In genomic region chr9:78218890-78219289, GRCh38 we compare ENCODE assay signal across 18 cellular contexts. TPM values are rescaled to one million over a fixed set of nuclear protein-coding genes. Genes with fewer than 3 reads are reported as not detected.
DNase-seq lines count a peak whose midpoint lies in the region; ATAC-seq, FAIRE-seq and TF ChIP-seq lines count a peak whose summit lies in the region.
"Had no signal": no experiment of that assay in that cellular context is flagged by ENCODE, and none has a peak within 500 bp of the region (broad histone marks: within the 10 kb centered on the region; RNA-seq: fewer than 3 reads in every experiment).

No MANE protein-coding gene starts in this region.

- H2AK5ac ChIP-seq in H1 (ENCODE audit: low read depth, low read length) = no peak overlapping the region

- DNase-seq in DMS79 (lab: John Stamatoyannopoulos, UW) = peak; percentile 54
- no peak for DNase-seq in GM23338 (ENCODE audit: low spot score)
- no peak for DNase-seq in H1 (ENCODE audit: low read depth in 1 of 2, low spot score in 2 of 2)
- DNase-seq in thyroid gland = peak; percentile 18 to 43
- DNase-seq in central memory CD4-positive, alpha-beta T cell = no peak
- DNase-seq in activated CD8-positive, alpha-beta T cell treated with anti-CD3 and anti-CD28 coated beads for 36 hours = no peak
- DNase-seq: Calu3; CD8-positive, alpha-beta T cell; GM23248; H7; HFFc6; IMR-90 had no signal

- H3K4me3 ChIP-seq in GM23338 = no peak overlapping the region
- no peak overlapping the region for H3K4me3 ChIP-seq in H1 (ENCODE audit: extremely low read depth in 1 of 4, insufficient read depth in 2 of 4, low read depth in 3 of 4, low read length in 4 of 4)
- no peak overlapping the region for H3K4me3 ChIP-seq in thyroid gland (replicated peaks in 1 of 3)
- H3K4me3 ChIP-seq: BLaER1 treated with 17β-estradiol and CSF1 and Interleukin-3, amounts not matched to agents 10 nM and 100 nM; GM23248 had no signal

- 90% methylated on average over 13 of the region's 13 CpGs; no CpG with 5 or more reads in 1 of the 2 experiments for WGBS in H1 (ENCODE audit: extremely low coverage in 1 of 2, insufficient coverage in 1 of 2, insufficient read length in 1 of 2, insufficient replicate concordance in 2 of 2, low coverage in 1 of 2, low lambda C conversion rate in 2 of 2, missing lambda C conversion rate in 1 of 2), 2 experiments
- WGBS in thyroid gland, 2 donors = 49 to 50% methylated on average over 12 to 13 of the region's 13 CpGs

- no peak for TF ChIP-seq RAD21 in H1 (IDR thresholded peaks at IDR 0.05 in 1 of 2, conservative IDR thresholded peaks at IDR 0.05 in 1 of 2; ENCODE audit: low read depth in 2 of 2, low read length in 2 of 2)

- H2BK120ac ChIP-seq in H1 (replicated peaks; ENCODE audit: low read depth, low read length) = no peak overlapping the region

- TF ChIP-seq EP300 in H1 (IDR thresholded peaks at IDR 0.05; ENCODE audit: borderline replicate concordance in 1 of 2, low read depth in 2 of 2, low read length in 2 of 2) = no peak

- H3K23ac ChIP-seq in H1 (ENCODE audit: insufficient read length) = no peak overlapping the region

- no peak overlapping the region for H2BK20ac ChIP-seq in H1 (ENCODE audit: low read length)

- H3K9ac ChIP-seq in H1 (replicated peaks in 1 of 4; ENCODE audit: extremely low read depth in 1 of 4, low read depth in 3 of 4, low read length in 3 of 4) = no peak overlapping the region
- H3K9ac ChIP-seq: BLaER1 treated with 17β-estradiol and CSF1 and Interleukin-3, amounts not matched to agents 10 nM and 100 nM; GM23248 had no signal

- H3K4me1 Mint-ChIP-seq in GM23338 = peaks cover 4% of the 10 kb centered on the region; the same call in 2 of the 3 replicates
- peaks cover under 1% of the 10 kb centered on the region for H3K4me1 Mint-ChIP-seq in activated CD8-positive, alpha-beta T cell treated with anti-CD3 and anti-CD28 coated beads for 36 hours (ENCODE audit: low read depth)
- H3K4me1 Mint-ChIP-seq: B cell had no signal

- no peak overlapping the region for H3K27ac ChIP-seq in GM23338 (ENCODE audit: low read depth)
- H3K27ac ChIP-seq in H1 (ENCODE audit: low read depth, low read length) = no peak overlapping the region
- H3K27ac ChIP-seq in thyroid gland = no peak overlapping the region
- H3K27ac ChIP-seq: BLaER1 treated with 17β-estradiol and CSF1 and Interleukin-3, amounts not matched to agents 10 nM and 100 nM; GM23248 had no signal

- H3F3A ChIP-seq in GM23338 (replicated peaks; ENCODE audit: low read depth) = no peaks in the 10 kb centered on the region

- H3K9me3 ChIP-seq in H1 (ENCODE audit: insufficient read depth in 2 of 2, low read depth in 1 of 2, low read length in 1 of 2) (no peaks in the 10 kb centered on the region), thyroid gland (no peaks in the 10 kb centered on the region)

- H3K27me3 ChIP-seq in GM23338 (ENCODE audit: insufficient read depth) (no peaks in the 10 kb centered on the region), H1 (replicated peaks in 1 of 4; ENCODE audit: control insufficient read depth in 3 of 4, extremely low read depth in 1 of 4, insufficient read depth in 3 of 4, low read length in 3 of 4) (no peaks in the 10 kb centered on the region), thyroid gland (no peaks in the 10 kb centered on the region)
- H3K27me3 ChIP-seq: BLaER1 treated with 17β-estradiol and CSF1 and Interleukin-3, amounts not matched to agents 10 nM and 100 nM had no signal

- POLR2A ChIA-PET in H1 (lab: Charles Lee; ENCODE audit: partially characterized antibody) = interaction anchor here (1.0 kb wide), 1 partner anchor 78 kb away, joined by 6 read pairs; the partner anchor contains the start of gene PSAT1
- POLR2A ChIA-PET in activated CD8-positive, alpha-beta T cell treated with anti-CD3 and anti-CD28 coated beads for 36 hours (lab: Charles Lee) = no interaction called here

- no peak overlapping the region for H3K4ac ChIP-seq in H1 (replicated peaks; ENCODE audit: insufficient read length, low read depth, low read length)

- H3K9me2 ChIP-seq in GM23338 (ENCODE audit: insufficient read depth) = no peaks in the 10 kb centered on the region

- no peak overlapping the region for H2BK5ac ChIP-seq in H1 (ENCODE audit: low read depth, low read length)

- ATAC-seq in GM23338 = no peak
- no peak for ATAC-seq in activated CD8-positive, alpha-beta T cell treated with anti-CD3 and anti-CD28 coated beads for 36 hours
- ATAC-seq: CD8-positive, alpha-beta T cell; HCT116 had no signal

- no peak overlapping the region for H3K4me3 Mint-ChIP-seq in GM23338
- no peak overlapping the region for H3K4me3 Mint-ChIP-seq in activated CD8-positive, alpha-beta T cell treated with anti-CD3 and anti-CD28 coated beads for 36 hours
- H3K4me3 Mint-ChIP-seq: B cell; CD8-positive, alpha-beta T cell; HFFc6 had no signal

- H3K36me3 Mint-ChIP-seq in GM23338 (ENCODE audit: low read depth) = peaks cover 6% of the 10 kb centered on the region; the same call in 1 of the 3 replicates
- no peaks in the 10 kb centered on the region for H3K36me3 Mint-ChIP-seq in activated CD8-positive, alpha-beta T cell treated with anti-CD3 and anti-CD28 coated beads for 36 hours (ENCODE audit: low read depth)
- H3K36me3 Mint-ChIP-seq: CD8-positive, alpha-beta T cell had no signal

- intact Hi-C loops in thyroid gland (cut with DNase I) = no loop called here
- intact Hi-C loops in activated CD8-positive, alpha-beta T cell treated with anti-CD3 and anti-CD28 coated beads for 36 hours (cut with micrococcal nuclease) = no loop called here

- no peak overlapping the region for H3K14ac ChIP-seq in H1 (ENCODE audit: insufficient read length)

- no peak overlapping the region for H3K18ac ChIP-seq in H1 (ENCODE audit: extremely low read depth, low read length)

- CTCF ChIA-PET in H1 (lab: Charles Lee; ENCODE audit: partially characterized antibody) = interaction anchor here (0.7 to 1.1 kb wide), 2 partner anchors 150 to 555 kb away, joined by 3 read pairs; no protein-coding TSS in a partner anchor
- CTCF ChIA-PET in activated CD8-positive, alpha-beta T cell treated with anti-CD3 and anti-CD28 coated beads for 36 hours (lab: Charles Lee) = no interaction called here

- H4K8ac ChIP-seq in H1 (ENCODE audit: extremely low read depth, insufficient read depth, low read length) = no peak overlapping the region

- no peak overlapping the region for H3K4me2 ChIP-seq in GM23338
- H3K4me2 ChIP-seq in H1 (ENCODE audit: insufficient read depth in 1 of 2, low read depth in 2 of 2, low read length in 2 of 2) = no peak overlapping the region
- H3K4me2 ChIP-seq: BLaER1 treated with 17β-estradiol and CSF1 and Interleukin-3, amounts not matched to agents 10 nM and 100 nM had no signal

- H3K79me1 ChIP-seq in H1 (ENCODE audit: low read depth, low read length) = no peaks in the 10 kb centered on the region

- H3K4me1 ChIP-seq in GM23338 (ENCODE audit: insufficient read depth) = 0 out of 2 replicates have a peak, but pooled peaks cover 8% of the 10 kb centered on the region
- H3K4me1 ChIP-seq in H1 (replicated peaks in 1 of 4; ENCODE audit: control insufficient read depth in 3 of 4, insufficient read depth in 4 of 4, low read length in 3 of 4) = no peaks in the 10 kb centered on the region
- peaks cover 0 to 2% of the 10 kb centered on the region in 2 donors for H3K4me1 ChIP-seq in thyroid gland

- peak overlapping the region; percentile 83; the same call in 1 of the 2 replicates for H2AFZ ChIP-seq in GM23338
- H2AFZ ChIP-seq in H1 (ENCODE audit: low read length) = peak overlapping the region; percentile 38; the same call in 1 of the 2 replicates
- H2AFZ ChIP-seq: GM23248 had no signal

- no peak overlapping the region for H3K56ac ChIP-seq in H1 (replicated peaks; ENCODE audit: insufficient read length, low read depth, low read length)

- H4K91ac ChIP-seq in H1 (replicated peaks; ENCODE audit: insufficient read length, low read length) = no peak overlapping the region

- H3K23me2 ChIP-seq in H1 (ENCODE audit: low read depth, low read length) = no peaks in the 10 kb centered on the region

- H2BK12ac ChIP-seq in H1 (ENCODE audit: low read depth, low read length) = no peak overlapping the region

- FAIRE-seq in H1 (lab: Jason Lieb, UNC) = no peak
- FAIRE-seq: G401.6, GM12891, HTR-8/SVneo had no signal

- H4K20me1 ChIP-seq in GM23338 (replicated peaks; ENCODE audit: insufficient read depth) (no peaks in the 10 kb centered on the region), H1 (replicated peaks in 1 of 2; ENCODE audit: control insufficient read depth in 1 of 2, insufficient read depth in 2 of 2, low read length in 2 of 2) (no peaks in the 10 kb centered on the region)
- H4K20me1 ChIP-seq: BLaER1 treated with 17β-estradiol and CSF1 and Interleukin-3, amounts not matched to agents 10 nM and 100 nM had no signal

- no peaks in the 10 kb centered on the region for H3K79me2 ChIP-seq in GM23338 (replicated peaks; ENCODE audit: insufficient read depth)
- H3K79me2 ChIP-seq in H1 (ENCODE audit: control insufficient read depth in 1 of 2, insufficient read depth in 2 of 2, low read length in 2 of 2) = no peaks in the 10 kb centered on the region

- H3K36me3 ChIP-seq in GM23338 (ENCODE audit: insufficient read depth) (no peaks in the 10 kb centered on the region), H1 (ENCODE audit: control insufficient read depth in 2 of 4, insufficient read depth in 4 of 4, low read length in 3 of 4) (no peaks in the 10 kb centered on the region; a peak in 1 of 8 replicates), thyroid gland (no peaks in the 10 kb centered on the region)
- H3K36me3 ChIP-seq: BLaER1 treated with 17β-estradiol and CSF1 and Interleukin-3, amounts not matched to agents 10 nM and 100 nM had no signal

- H4K5ac ChIP-seq in H1 (ENCODE audit: insufficient read length, low read depth, low read length) = no peak overlapping the region

- TF ChIP-seq POLR2A in H1 (IDR thresholded peaks at IDR 0.05; ENCODE audit: control extremely low read depth in 1 of 2, low read depth in 2 of 2, low read length in 2 of 2) = no peak
- TF ChIP-seq POLR2A in thyroid gland (IDR thresholded peaks at IDR 0.05) = no peak

- H3K27ac Mint-ChIP-seq in GM23338 = no peak overlapping the region
- no peak overlapping the region for H3K27ac Mint-ChIP-seq in activated CD8-positive, alpha-beta T cell treated with anti-CD3 and anti-CD28 coated beads for 36 hours
- H3K27ac Mint-ChIP-seq: B cell; CD8-positive, alpha-beta T cell; HFFc6 had no signal

- no peak overlapping the region for H2BK15ac ChIP-seq in H1 (ENCODE audit: low read length)

- H3K9me3 Mint-ChIP-seq in GM23338 = peaks cover 11% of the 10 kb centered on the region
- no peaks in the 10 kb centered on the region for H3K9me3 Mint-ChIP-seq in activated CD8-positive, alpha-beta T cell treated with anti-CD3 and anti-CD28 coated beads for 36 hours
- H3K9me3 Mint-ChIP-seq: CD8-positive, alpha-beta T cell; HFFc6 had no signal

- TF ChIP-seq CTCF in GM23338 (conservative IDR thresholded peaks at IDR 0.05; ENCODE audit: low read depth in 2 of 2) = no peak
- TF ChIP-seq CTCF in H1 (IDR thresholded peaks at IDR 0.05; ENCODE audit: control extremely low read depth in 1 of 3, insufficient read depth in 1 of 3, low read depth in 1 of 3, low read length in 3 of 3) = no peak
- TF ChIP-seq CTCF in thyroid gland (IDR thresholded peaks at IDR 0.05) = no peak
- TF ChIP-seq CTCF in activated CD8-positive, alpha-beta T cell treated with anti-CD3 and anti-CD28 coated beads for 36 hours (IDR thresholded peaks at IDR 0.05) = no peak

- peaks cover 4% of the 10 kb centered on the region for H3K27me3 Mint-ChIP-seq in GM23338 (ENCODE audit: insufficient read depth, low read depth, poor library complexity)
- H3K27me3 Mint-ChIP-seq in activated CD8-positive, alpha-beta T cell treated with anti-CD3 and anti-CD28 coated beads for 36 hours = no peaks in the 10 kb centered on the region

RNA-seq across cellular contexts. Expression of gene CEP78, which starts 17.0 kb away (rescaled TPM):
- total RNA-seq in GM23338 (2014; rRNA removed; shearing (Covaris generic)) = 46.6 and 48.3 TPM in 2 replicates
- polyA plus RNA-seq in GM23338 (2016; fragmentation: Nextera tagmentation; extraction: Ambion mirVana) (18.7 and 19.9 TPM in 2 replicates), H1 (2011; rRNA removed) (10.3 and 17.1 TPM in 2 replicates)
- 38.7 and 40.9 TPM in 2 replicates for total RNA-seq in H1 (2021; fragmentation: NEBNext Ultra II Directional; extraction: Animal tissue kit (Norgen Biotek cat#: 25700))
- 15.8 TPM for polyA plus RNA-seq in H1 (2011; cell fraction: cytosol; rRNA removed)
- polyA plus RNA-seq in H1 (2011; cell fraction: nucleus; rRNA removed) = 37.6 TPM
- polyA plus RNA-seq in H1 (2012, experiment 1 of 2) = 15.9 to 28.5 TPM (median 18.7 TPM) in 4 replicates
- 1.9 TPM for polyA plus RNA-seq in H1 (2012, experiment 2 of 2)
- polyA plus RNA-seq in H1 (2013, experiment 1 of 2) = 29.1 TPM
- 25.4 TPM for polyA plus RNA-seq in H1 (2013, experiment 2 of 2)
- polyA minus RNA-seq in H1 (2011; rRNA and poly(A)+ RNA removed) = 19.9 and 28.4 TPM in 2 replicates
- polyA minus RNA-seq in H1 (2011; cell fraction: cytosol; rRNA and poly(A)+ RNA removed) = 19.3 TPM
- 61.9 TPM for polyA minus RNA-seq in H1 (2011; cell fraction: nucleus; rRNA and poly(A)+ RNA removed)
- 10 to 100 TPM; 15.7 to 20.7 (median 18.4) TPM for total RNA-seq in thyroid gland
- total RNA-seq in activated CD8-positive, alpha-beta T cell treated with anti-CD3 and anti-CD28 coated beads for 36 hours = 10 to 100 TPM; 37.7 to 40.8 TPM

Comparison
In these comparisons a context has a peak if more than half of its experiments do, and no peak if none do; other contexts are left out.
1. DNase-seq: peak in DMS79 (single experiment) and thyroid gland (2 of 2); none in GM23338 (single experiment), H1 (0 of 2), central memory CD4-positive, alpha-beta T cell (single experiment) and activated CD8-positive, alpha-beta T cell treated with anti-CD3 and anti-CD28 coated beads for 36 hours (single experiment).